8 cellular contexts compared by ENCODE assay signal in the genomic region with DNA sequence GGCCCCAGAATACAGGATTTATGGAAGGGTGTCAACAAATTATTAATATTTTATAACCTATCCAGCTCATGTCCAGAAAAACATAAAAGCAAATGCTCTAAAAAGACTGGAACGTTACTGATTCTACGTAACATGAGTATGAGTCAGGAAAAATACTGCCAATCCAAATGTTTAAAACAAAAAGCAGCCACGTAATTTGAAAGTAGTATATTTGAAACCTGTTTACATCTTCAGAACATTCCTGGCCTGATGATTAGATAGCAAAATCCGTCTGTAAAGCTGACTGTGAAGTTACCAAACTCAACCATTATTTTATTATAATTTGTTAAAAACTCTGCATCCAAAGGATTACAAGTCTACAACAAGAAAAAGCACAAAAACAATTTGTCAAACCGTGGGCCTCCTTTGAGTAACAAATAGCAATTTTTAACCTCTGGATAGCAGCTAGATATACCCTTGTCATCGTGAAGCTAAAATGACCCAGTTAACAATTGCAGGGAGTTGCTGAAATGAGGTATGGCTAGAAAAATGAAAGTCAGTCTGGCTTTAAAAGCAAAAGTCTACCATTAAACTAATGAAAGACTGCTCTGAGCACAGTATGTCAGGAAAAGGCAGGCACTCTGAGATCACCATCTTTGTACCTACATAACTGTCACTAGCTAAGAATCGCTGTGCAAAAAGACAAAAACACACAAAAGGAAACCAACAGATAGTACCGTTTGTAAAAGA. TPM values are rescaled to one million over a fixed set of nuclear protein-coding genes. Genes with fewer than 3 reads are reported as not detected.
A peak's percentile ranks its signal among the peaks of the same experiment; 100 is the strongest.
DNase-seq lines count a peak whose midpoint lies in the region; ATAC-seq, FAIRE-seq and TF ChIP-seq lines count a peak whose summit lies in the region.

No MANE protein-coding gene starts in this region.

- ATAC-seq in T-helper 17 cell (no peak), HG02759 (IDR thresholded peaks at IDR 0.05; ENCODE audit: unreplicated experiment) (no peak)

- H3K36me3 ChIP-seq in skeletal muscle tissue (ENCODE audit: control insufficient read depth in 3 of 3, insufficient read depth in 3 of 3, low read length in 3 of 3): peaks cover 0 to 8% (median 0%) of the 10 kb centered on the region in 3 donors

- peak overlapping the region; percentile 86 to 96 (median 96) for H3K9ac ChIP-seq in skeletal muscle tissue (ENCODE audit: low read depth in 1 of 3, low read length in 3 of 3)

- H3K27ac Mint-ChIP-seq in T-helper 17 cell: peak overlapping the region; percentile 99

- H3K36me3 Mint-ChIP-seq in T-helper 17 cell (ENCODE audit: low read depth): peaks cover 5% of the 10 kb centered on the region

- no peak for DNase-seq in GM19239 (ENCODE audit: insufficient read length, low spot score)
- no peak for DNase-seq in T-helper 17 cell
- DNase-seq in fibroblast of villous mesenchyme (ENCODE audit: low read depth): peak; percentile 88
- DNase-seq in effector CD4-positive, alpha-beta T cell: no peak
- no peak for DNase-seq in NCI-H82 treated with DMSO at 0.1 percent for 48 hours (lab: John Stamatoyannopoulos, UW; ENCODE audit: unreplicated experiment)
- no peak for DNase-seq in NCI-H1105 treated with DMSO at 0.1 percent for 48 hours (lab: John Stamatoyannopoulos, UW)

- H3K27ac ChIP-seq in skeletal muscle tissue (ENCODE audit: low read depth, low read length): peak overlapping the region; percentile 96

- H3K4me3 ChIP-seq in fibroblast of villous mesenchyme (ENCODE audit: low read depth, low read length) (peak overlapping the region; percentile 95), skeletal muscle tissue (ENCODE audit: low read length in 3 of 3) (peak overlapping the region; percentile 82 to 98 (median 93))

- FAIRE-seq in GM19239 (lab: Jason Lieb, UNC): peak; percentile 14

- H3K9me3 ChIP-seq in T-helper 17 cell (ENCODE audit: control insufficient read depth, low read length, poor library complexity, severe bottlenecking) (no peaks in the 10 kb centered on the region), skeletal muscle tissue (ENCODE audit: control insufficient read depth in 3 of 3, low read length in 3 of 3) (no peaks in the 10 kb centered on the region)

- H3K4me1 Mint-ChIP-seq in T-helper 17 cell: peaks cover 58% of the 10 kb centered on the region

- H3K4me1 ChIP-seq in skeletal muscle tissue (ENCODE audit: control insufficient read depth in 3 of 3, insufficient read depth in 3 of 3, low read length in 3 of 3): peaks cover 27 to 38% (median 36%) of the 10 kb centered on the region in 3 donors

- H3K27me3 ChIP-seq in skeletal muscle tissue (ENCODE audit: control insufficient read depth in 3 of 3, insufficient read depth in 3 of 3, low read length in 3 of 3): no peaks in the 10 kb centered on the region

- peak overlapping the region; percentile 99 for H3K4me3 Mint-ChIP-seq in T-helper 17 cell

- no peak for TF ChIP-seq CTCF in fibroblast of villous mesenchyme (IDR thresholded peaks at IDR 0.05; ENCODE audit: insufficient read depth, low read depth, low read length)

- H3K27me3 Mint-ChIP-seq in T-helper 17 cell: no peaks in the 10 kb centered on the region

RNA-seq across cellular contexts. Expression of a gene that starts 1.2 kb away (rescaled TPM):
- total RNA-seq in T-helper 17 cell: 100 to 1,000 TPM; 140 to 158 TPM
- total RNA-seq in fibroblast of villous mesenchyme: 193 and 210 TPM in 2 replicates
- total RNA-seq in skeletal muscle tissue: 73.6 TPM

RNA-seq across cellular contexts. Expression of a gene that starts 42.5 kb away (rescaled TPM):
- total RNA-seq in T-helper 17 cell (10 to 100 TPM; 24.2 to 32.0 TPM), fibroblast of villous mesenchyme (65.7 and 90.2 TPM in 2 replicates), skeletal muscle tissue (36.5 TPM)

RNA-seq across cellular contexts. Expression of a gene that starts 42.7 kb away (rescaled TPM):
- total RNA-seq in T-helper 17 cell (10 to 100 TPM; 17.0 to 19.8 TPM), fibroblast of villous mesenchyme (21.9 and 26.3 TPM in 2 replicates), skeletal muscle tissue (20.4 TPM)
